13 cellular contexts compared by ENCODE assay signal in the genomic region with DNA sequence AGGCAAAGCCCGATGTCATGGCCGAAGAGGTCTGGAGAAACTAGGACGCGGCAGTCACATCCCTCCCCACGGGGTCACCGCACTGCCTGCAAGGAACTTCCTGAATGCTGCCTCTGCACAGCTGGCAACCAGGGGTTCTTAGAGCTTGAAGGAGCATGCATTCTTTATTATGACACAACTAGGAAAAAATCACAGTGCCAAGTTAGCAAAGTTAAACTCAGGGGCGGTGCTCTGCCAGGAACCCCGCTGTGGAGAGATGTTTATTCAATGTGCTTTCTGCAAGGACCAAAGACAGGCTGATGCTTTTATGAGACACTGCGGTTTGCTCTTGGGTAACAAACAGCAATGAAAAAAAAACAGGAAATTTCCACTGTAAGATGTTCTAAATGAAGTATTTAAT.
DNase-seq lines count a peak whose midpoint lies in the region; ATAC-seq and TF ChIP-seq lines count a peak whose summit lies in the region.
"Had no signal": no experiment of that assay in that cellular context is flagged by ENCODE, and none has a peak within 500 bp of the region (broad histone marks: within the 10 kb centered on the region; RNA-seq: fewer than 3 reads in every experiment).

No MANE protein-coding gene starts in this region.

- POLR2A ChIA-PET in activated CD8-positive, alpha-beta T cell treated with anti-CD3 and anti-CD28 coated beads for 36 hours (lab: Charles Lee) = no interaction called here

- H3K27ac ChIP-seq in brain microvascular endothelial cell (no peak overlapping the region), liver (ENCODE audit: low read depth in 1 of 2, low read length in 2 of 2) (no peak overlapping the region)
- H3K27ac ChIP-seq: coronary artery had no signal

- H3K27me3 Mint-ChIP-seq in activated CD8-positive, alpha-beta T cell treated with anti-CD3 and anti-CD28 coated beads for 36 hours = peaks cover 6% of the 10 kb centered on the region

- H3K4me1 Mint-ChIP-seq in activated CD8-positive, alpha-beta T cell treated with anti-CD3 and anti-CD28 coated beads for 36 hours (ENCODE audit: low read depth) = no peaks in the 10 kb centered on the region

- no peak overlapping the region for H3K4me3 ChIP-seq in AG10803 (ENCODE audit: low read length)
- H3K4me3 ChIP-seq in Jurkat, Clone E6-1 (ENCODE audit: low read length) = no peak overlapping the region
- no peak overlapping the region for H3K4me3 ChIP-seq in brain microvascular endothelial cell (ENCODE audit: low read depth, low read length)
- no peak overlapping the region for H3K4me3 ChIP-seq in liver (ENCODE audit: low read depth in 1 of 3, low read length in 3 of 3)
- H3K4me3 ChIP-seq: coronary artery had no signal

- peaks cover 3% of the 10 kb centered on the region for H3K9me3 Mint-ChIP-seq in activated CD8-positive, alpha-beta T cell treated with anti-CD3 and anti-CD28 coated beads for 36 hours
- H3K9me3 Mint-ChIP-seq: CD4-positive, alpha-beta T cell had no signal

- TF ChIP-seq RAD21 in liver (IDR thresholded peaks at IDR 0.05) = no peak

- no peaks in the 10 kb centered on the region for H3K27me3 ChIP-seq in brain microvascular endothelial cell (replicated peaks)
- H3K27me3 ChIP-seq in liver (ENCODE audit: control insufficient read depth in 4 of 4, insufficient read depth in 4 of 4, low read length in 3 of 4) = peaks cover 0 to 2% (median 0%) of the 10 kb centered on the region in 4 donors

- 81% methylated on average over 9 of the region's 9 CpGs for WGBS in liver

- intact Hi-C loops in activated CD8-positive, alpha-beta T cell treated with anti-CD3 and anti-CD28 coated beads for 36 hours (cut with micrococcal nuclease) = no loop called here

- ATAC-seq in activated CD8-positive, alpha-beta T cell treated with anti-CD3 and anti-CD28 coated beads for 36 hours = no peak

- no peaks in the 10 kb centered on the region for H3K36me3 ChIP-seq in brain microvascular endothelial cell (replicated peaks)
- H3K36me3 ChIP-seq in liver (ENCODE audit: control insufficient read depth in 4 of 4, insufficient read depth in 3 of 4, low read depth in 1 of 4, low read length in 3 of 4) = no peaks in the 10 kb centered on the region

- H3K9ac ChIP-seq in liver (ENCODE audit: low read depth in 1 of 2, low read length in 2 of 2) = no peak overlapping the region

- no peak overlapping the region for H3K4me3 Mint-ChIP-seq in activated CD8-positive, alpha-beta T cell treated with anti-CD3 and anti-CD28 coated beads for 36 hours
- H3K4me3 Mint-ChIP-seq: CD4-positive, alpha-beta T cell; nephron progenitor cell; stimulated activated naive CD8-positive, alpha-beta T cell treated with anti-CD3 and anti-CD28 coated beads, Interleukin-15, Interleukin-2, amounts not matched to agents 100 ng/mL and 50 ng/mL, for 24 hours had no signal

- no peaks in the 10 kb centered on the region for H3K4me1 ChIP-seq in liver (ENCODE audit: control insufficient read depth in 4 of 4, insufficient read depth in 4 of 4, low read length in 3 of 4)

- CTCF ChIA-PET in activated CD8-positive, alpha-beta T cell treated with anti-CD3 and anti-CD28 coated beads for 36 hours (lab: Charles Lee) = no interaction called here

- TF ChIP-seq CTCF in AG10803 (conservative IDR thresholded peaks at IDR 0.05; ENCODE audit: low read length) (no peak), brain microvascular endothelial cell (IDR thresholded peaks at IDR 0.05; ENCODE audit: low read depth, low read length, missing control alignments) (no peak), liver (IDR thresholded peaks at IDR 0.05; ENCODE audit: low read depth, low read length, missing input control) (no peak)
- TF ChIP-seq CTCF in activated CD8-positive, alpha-beta T cell treated with anti-CD3 and anti-CD28 coated beads for 36 hours (IDR thresholded peaks at IDR 0.05) = no peak

- in situ Hi-C loops in brain microvascular endothelial cell (cut with HindIII; ENCODE audit: low pct_ligation_motif_present, low sequenced_read_pairs) = no loop called here

- H3K9me3 ChIP-seq in liver (ENCODE audit: control insufficient read depth in 4 of 4, low read length in 3 of 4) = peaks cover 0 to 1% (median 0%) of the 10 kb centered on the region in 4 donors

- no peaks in the 10 kb centered on the region for H3K36me3 Mint-ChIP-seq in activated CD8-positive, alpha-beta T cell treated with anti-CD3 and anti-CD28 coated beads for 36 hours (ENCODE audit: low read depth)

- DNase-seq in AG10803 (ENCODE audit: low read depth) = peak; percentile 95
- peak; percentile 10 for DNase-seq in Jurkat, Clone E6-1 (ENCODE audit: low read depth, low spot score)
- peak; percentile 79 for DNase-seq in brain microvascular endothelial cell
- no peak for DNase-seq in HK-2 (ENCODE audit: unreplicated experiment)
- no peak for DNase-seq in activated CD8-positive, alpha-beta memory T cell treated with anti-CD3 and anti-CD28 coated beads, Interleukin-2, amount 50 U/mL, for 4 hours
- DNase-seq in T-helper 1 cell = no peak
- DNase-seq in activated CD8-positive, alpha-beta T cell treated with anti-CD3 and anti-CD28 coated beads for 36 hours = no peak
- DNase-seq: CD4-positive, alpha-beta T cell; NCI-H748 treated with DMSO at 0.1 percent for 48 hours; nephron progenitor cell had no signal

- no peak overlapping the region for H3K27ac Mint-ChIP-seq in activated CD8-positive, alpha-beta T cell treated with anti-CD3 and anti-CD28 coated beads for 36 hours
- H3K27ac Mint-ChIP-seq: CD4-positive, alpha-beta T cell; nephron progenitor cell; stimulated activated naive CD8-positive, alpha-beta T cell treated with anti-CD3 and anti-CD28 coated beads, Interleukin-15, Interleukin-2, amounts not matched to agents 100 ng/mL and 50 ng/mL, for 24 hours had no signal

TF ChIP-seq in liver, 16 proteins besides CTCF, POLR2A, EP300 and RAD21:
- peak; percentile 26 to 40 for TF ChIP-seq RXRA (IDR thresholded peaks at IDR 0.05)
- TF ChIP-seq YY1 (IDR thresholded peaks at IDR 0.05) = no peak
- TF ChIP-seq, protein P1, sequence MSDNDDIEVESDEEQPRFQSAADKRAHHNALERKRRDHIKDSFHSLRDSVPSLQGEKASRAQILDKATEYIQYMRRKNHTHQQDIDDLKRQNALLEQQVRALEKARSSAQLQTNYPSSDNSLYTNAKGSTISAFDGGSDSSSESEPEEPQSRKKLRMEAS (IDR thresholded peaks at IDR 0.05) = no peak
- no peak for TF ChIP-seq HNF4G (IDR thresholded peaks at IDR 0.05)

Comparison
In these comparisons a context has a peak if more than half of its experiments do, and no peak if none do; other contexts are left out.
1. DNase-seq: peak in AG10803 (single experiment), Jurkat, Clone E6-1 (single experiment) and brain microvascular endothelial cell (single experiment); none in HK-2 (single experiment), activated CD8-positive, alpha-beta memory T cell treated with anti-CD3 and anti-CD28 coated beads, Interleukin-2, amount 50 U/mL, for 4 hours (single experiment), T-helper 1 cell (0 of 5) and activated CD8-positive, alpha-beta T cell treated with anti-CD3 and anti-CD28 coated beads for 36 hours (single experiment).